1 cellular context compared by ENCODE assay signal in the genomic region with DNA sequence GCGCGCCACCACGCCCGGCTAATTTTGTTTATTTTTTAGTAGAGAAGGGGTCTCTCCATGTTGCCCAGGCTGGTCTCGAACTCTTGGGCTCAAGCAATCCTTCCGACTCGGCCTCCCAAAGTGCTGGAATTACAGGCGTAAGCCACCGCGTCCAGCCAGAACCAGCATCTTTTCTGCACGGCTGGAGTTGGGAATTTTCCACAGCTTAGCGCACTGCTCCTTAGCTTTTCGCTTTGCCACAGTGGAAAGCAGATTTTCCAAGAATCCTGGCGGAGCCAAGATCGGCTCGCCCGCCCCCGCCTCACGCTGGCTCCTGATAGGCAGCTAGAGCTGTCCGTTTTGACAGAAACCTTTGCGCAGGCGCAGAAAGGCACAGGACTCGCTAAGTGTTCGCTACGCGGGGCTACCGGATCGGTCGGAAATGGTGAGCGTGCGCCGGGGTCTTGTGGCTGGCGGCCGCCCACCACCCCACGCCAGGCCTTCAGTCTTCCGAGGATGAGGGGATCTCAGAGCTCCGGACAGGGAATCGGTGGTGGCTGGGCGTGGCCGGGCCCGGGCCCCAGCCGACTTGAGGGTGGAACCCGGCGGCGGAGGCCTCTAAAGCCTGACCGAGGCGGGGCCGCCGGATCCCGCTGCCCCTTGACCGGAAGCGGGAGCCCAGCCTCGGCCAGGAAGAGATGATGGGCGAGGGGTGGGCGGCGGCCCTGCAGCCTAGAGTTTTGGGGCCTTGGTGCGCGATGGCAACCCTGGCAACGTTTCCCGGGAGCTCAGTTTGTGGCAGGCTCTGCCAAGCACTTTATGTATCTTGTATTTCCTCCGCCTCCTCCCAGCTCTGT.
A peak's percentile ranks its signal among the peaks of the same experiment; 100 is the strongest.
TF ChIP-seq lines count a peak whose summit lies in the region.

TSS of gene DYNLRB1 (plus strand) at position 385 of the 836 bp plus-strand sequence. CDS start at position 422, 37 bp downstream.

TF ChIP-seq in HEK293, 187 proteins besides CTCF, POLR2A, EP300 and RAD21 (continued from another document):
- TF ChIP-seq ZNF76 (tag by site-specific recombination; IDR thresholded peaks at IDR 0.05; ENCODE audit: borderline replicate concordance, low read depth), result peak; percentile 14; the same call in 1 of the 2 replicates
- peak; percentile 81 for TF ChIP-seq KLF9 (tag by site-specific recombination; IDR thresholded peaks at IDR 0.05; ENCODE audit: low read depth)
- no peak for TF ChIP-seq ZNF623 (tag by site-specific recombination; IDR thresholded peaks at IDR 0.05)
- no peak for TF ChIP-seq REPIN1 (tag by site-specific recombination; IDR thresholded peaks at IDR 0.05; ENCODE audit: low read depth)
- TF ChIP-seq SP3 (tag by site-specific recombination; IDR thresholded peaks at IDR 0.05), result peak; percentile 75
- 0 out of 2 replicates have a peak, but pooled peaks have one; percentile 27 for TF ChIP-seq PRDM1 (tag by site-specific recombination; IDR thresholded peaks at IDR 0.05)
- no peak for TF ChIP-seq ZNF677 (tag by site-specific recombination; IDR thresholded peaks at IDR 0.05)
- TF ChIP-seq ZNF670 (tag by site-specific recombination; IDR thresholded peaks at IDR 0.05; ENCODE audit: low read depth), result no peak
- TF ChIP-seq PBX3 (CRISPR knock-in tag; IDR thresholded peaks at IDR 0.05), result peak; percentile 91; the same call in 1 of the 2 replicates
- no peak for TF ChIP-seq ZNF112 (tag by site-specific recombination; IDR thresholded peaks at IDR 0.05)
- no peak for TF ChIP-seq BCL6B (tag by site-specific recombination; IDR thresholded peaks at IDR 0.05)
- TF ChIP-seq ZBTB26 (tag by site-specific recombination; optimal IDR thresholded peaks at IDR 0.05), result peak; percentile 45
- TF ChIP-seq ZNF221 (tag by site-specific recombination; IDR thresholded peaks at IDR 0.05; ENCODE audit: borderline replicate concordance), result no peak
- no peak for TF ChIP-seq HOXC10 (CRISPR knock-in tag; IDR thresholded peaks at IDR 0.05)
- TF ChIP-seq ZFHX2 (tag by site-specific recombination; conservative IDR thresholded peaks at IDR 0.05), result peak; percentile 66; the same call in 1 of the 2 replicates
- peak; percentile 98 for TF ChIP-seq IKZF3 (tag by site-specific recombination; IDR thresholded peaks at IDR 0.05)
- no peak for TF ChIP-seq PRDM2 (tag by site-specific recombination; IDR thresholded peaks at IDR 0.05; ENCODE audit: borderline replicate concordance)
- TF ChIP-seq, protein P1, sequence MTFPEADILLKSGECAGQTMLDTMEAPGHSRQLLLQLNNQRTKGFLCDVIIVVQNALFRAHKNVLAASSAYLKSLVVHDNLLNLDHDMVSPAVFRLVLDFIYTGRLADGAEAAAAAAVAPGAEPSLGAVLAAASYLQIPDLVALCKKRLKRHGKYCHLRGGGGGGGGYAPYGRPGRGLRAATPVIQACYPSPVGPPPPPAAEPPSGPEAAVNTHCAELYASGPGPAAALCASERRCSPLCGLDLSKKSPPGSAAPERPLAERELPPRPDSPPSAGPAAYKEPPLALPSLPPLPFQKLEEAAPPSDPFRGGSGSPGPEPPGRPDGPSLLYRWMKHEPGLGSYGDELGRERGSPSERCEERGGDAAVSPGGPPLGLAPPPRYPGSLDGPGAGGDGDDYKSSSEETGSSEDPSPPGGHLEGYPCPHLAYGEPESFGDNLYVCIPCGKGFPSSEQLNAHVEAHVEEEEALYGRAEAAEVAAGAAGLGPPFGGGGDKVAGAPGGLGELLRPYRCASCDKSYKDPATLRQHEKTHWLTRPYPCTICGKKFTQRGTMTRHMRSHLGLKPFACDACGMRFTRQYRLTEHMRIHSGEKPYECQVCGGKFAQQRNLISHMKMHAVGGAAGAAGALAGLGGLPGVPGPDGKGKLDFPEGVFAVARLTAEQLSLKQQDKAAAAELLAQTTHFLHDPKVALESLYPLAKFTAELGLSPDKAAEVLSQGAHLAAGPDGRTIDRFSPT (tag by site-specific recombination; IDR thresholded peaks at IDR 0.05), result peak; percentile 83
